Comparison of ENCODE assay signal across 10 cellular contexts in genomic region chr13:97659602-97660001, GRCh38.
DNase-seq lines count a peak whose midpoint lies in the region; ATAC-seq, FAIRE-seq and TF ChIP-seq lines count a peak whose summit lies in the region.
"Had no signal": no experiment of that assay in that cellular context is flagged by ENCODE, and none has a peak within 500 bp of the region (broad histone marks: within the 10 kb centered on the region; RNA-seq: fewer than 3 reads in every experiment).

No MANE protein-coding gene starts in this region.

- no peaks in the 10 kb centered on the region for H3K4me1 ChIP-seq in gastrocnemius medialis

- no peak for ATAC-seq in esophagus mucosa
- ATAC-seq in gastrocnemius medialis = no peak

- no peak for TF ChIP-seq POLR2A in H54 (IDR thresholded peaks at IDR 0.05; ENCODE audit: low read depth, low read length)
- no peak for TF ChIP-seq POLR2A in gastrocnemius medialis (IDR thresholded peaks at IDR 0.05)

- DNase-seq in AG09309 (ENCODE audit: low read depth) (no peak), H54 (ENCODE audit: insufficient read length, low spot score) (no peak), WERI-Rb-1 (peak; percentile 73), iris pigment epithelial cell (ENCODE audit: low read depth) (peak; percentile 25), gastrocnemius medialis (no peak), DMS53 treated with DMSO at 0.1 percent for 48 hours (lab: John Stamatoyannopoulos, UW; ENCODE audit: unreplicated experiment) (no peak)
- DNase-seq in activated CD4-positive, alpha-beta T cell treated with anti-CD3 and anti-CD28 coated beads for 1 hour = no peak
- DNase-seq: activated T-cell treated with anti-CD3 and anti-CD28 coated beads, Interleukin-2, amount 50 U/mL, for 24 hours; Calu3 had no signal

- H3K9me3 ChIP-seq in WERI-Rb-1 (ENCODE audit: severe bottlenecking) (no peaks in the 10 kb centered on the region), gastrocnemius medialis (no peaks in the 10 kb centered on the region)

- peak; percentile 6 for FAIRE-seq in H54 (lab: Jason Lieb, UNC)

- TF ChIP-seq CTCF in AG09309 (IDR thresholded peaks at IDR 0.05; ENCODE audit: control insufficient read depth, insufficient read depth, low read depth, low read length, missing control alignments) = peak; percentile 32
- peak; percentile 92 for TF ChIP-seq CTCF in WERI-Rb-1 (IDR thresholded peaks at IDR 0.05; ENCODE audit: low read depth, low read length)
- peak in 2 of 5 experiments; percentile 39 to 51 for TF ChIP-seq CTCF in gastrocnemius medialis (IDR thresholded peaks at IDR 0.05 in 4 of 5, conservative IDR thresholded peaks at IDR 0.05 in 1 of 5)

- intact Hi-C loops in gastrocnemius medialis (cut with DNase I; ENCODE audit: low total_unique reads) = no loop called here

- H3K27ac ChIP-seq in WERI-Rb-1 = no peak overlapping the region
- no peak overlapping the region for H3K27ac ChIP-seq in gastrocnemius medialis

- H3K27me3 ChIP-seq in WERI-Rb-1 (ENCODE audit: insufficient read depth, low read depth, severe bottlenecking) = no peaks in the 10 kb centered on the region
- no peaks in the 10 kb centered on the region for H3K27me3 ChIP-seq in gastrocnemius medialis

- no peak overlapping the region for H3K4me3 ChIP-seq in AG09309 (ENCODE audit: control insufficient read depth, low read depth, low read length)
- no peak overlapping the region for H3K4me3 ChIP-seq in WERI-Rb-1 (ENCODE audit: low read depth, low read length)
- no peak overlapping the region for H3K4me3 ChIP-seq in gastrocnemius medialis

- H3K36me3 ChIP-seq in WERI-Rb-1 (no peaks in the 10 kb centered on the region), gastrocnemius medialis (no peaks in the 10 kb centered on the region)

- in situ Hi-C loops in gastrocnemius medialis (cut with MboI; ENCODE audit: low sequenced_read_pairs in 4 of 4) = no loop called here

Comparison
In these comparisons a context has a peak if more than half of its experiments do, and no peak if none do; other contexts are left out.
1. DNase-seq: peak in WERI-Rb-1 (single experiment) and iris pigment epithelial cell (single experiment); none in AG09309 (single experiment), H54 (single experiment), activated CD4-positive, alpha-beta T cell treated with anti-CD3 and anti-CD28 coated beads for 1 hour (single experiment), gastrocnemius medialis (0 of 2) and DMS53 treated with DMSO at 0.1 percent for 48 hours (single experiment).